In genomic region chr1:221756830-221757551, GRCh38 we compare ENCODE assay signal across 32 cellular contexts. TPM values are rescaled to one million over a fixed set of nuclear protein-coding genes. Genes with fewer than 3 reads are reported as not detected.
DNase-seq lines count a peak whose midpoint lies in the region; ATAC-seq, FAIRE-seq and TF ChIP-seq lines count a peak whose summit lies in the region.
"Had no signal": no experiment of that assay in that cellular context is flagged by ENCODE, and none has a peak within 500 bp of the region (broad histone marks: within the 10 kb centered on the region; RNA-seq: fewer than 3 reads in every experiment).

No MANE protein-coding gene starts in this region.

- no peak for TF ChIP-seq RAD21 in SK-N-SH (IDR thresholded peaks at IDR 0.05; ENCODE audit: low read length)

- ATAC-seq in SK-N-SH treated with all-trans-retinoic acid at 6 μM for 48 hours (peak; percentile 60; the same call in 2 of the 3 replicates), upper lobe of right lung (no peak)
- ATAC-seq: activated CD4-positive, CD25-positive, alpha-beta regulatory T cell treated with anti-CD3 and anti-CD28 coated beads, Interleukin-2, amount 50 U/mL, for 24 hours; activated CD8-positive, alpha-beta T cell treated with anti-CD3 and anti-CD28 coated beads, Interleukin-2, amount 10 ng/mL, durations not matched to agents 7 days and 5 days; CD8-positive, alpha-beta T cell; HCT116; K562; right cardiac atrium; stimulated activated effector memory CD8-positive, alpha-beta T cell treated with anti-CD3 and anti-CD28 coated beads, Interleukin-12 subunit alpha, Interleukin-12 subunit beta, amount 100 ng/mL, for 72 hours; T-cell had no signal

- H3K4me1 Mint-ChIP-seq in activated T-helper 2 cell treated with anti-CD3 and anti-CD28 coated beads, Interferon-gamma antibody, Interleukin-2, Interleukin-4, amounts not matched to agents 10 μg/mL and 5 μg/mL and 100 μg/mL, durations not matched to agents 14 hours and 24 hours and 36 hours (ENCODE audit: low read depth) = peaks cover 67% of the 10 kb centered on the region
- H3K4me1 Mint-ChIP-seq: neural progenitor cell had no signal

- WGBS in SK-N-SH (ENCODE audit: low lambda C conversion rate) = 93% methylated on average over 3 of the region's 3 CpGs

- H4K20me1 ChIP-seq in SK-N-SH (ENCODE audit: insufficient read depth) = no peaks in the 10 kb centered on the region

- H3K9me3 Mint-ChIP-seq in activated T-helper 2 cell treated with anti-CD3 and anti-CD28 coated beads, Interferon-gamma antibody, Interleukin-2, Interleukin-4, amounts not matched to agents 10 μg/mL and 5 μg/mL and 100 μg/mL, durations not matched to agents 14 hours and 24 hours and 36 hours = peaks cover 19% of the 10 kb centered on the region
- H3K9me3 Mint-ChIP-seq: CD8-positive, alpha-beta T cell; neural progenitor cell; T-cell had no signal

- no peaks in the 10 kb centered on the region for H3K27me3 Mint-ChIP-seq in activated T-helper 2 cell treated with anti-CD3 and anti-CD28 coated beads, Interferon-gamma antibody, Interleukin-2, Interleukin-4, amounts not matched to agents 10 μg/mL and 5 μg/mL and 100 μg/mL, durations not matched to agents 14 hours and 24 hours and 36 hours (ENCODE audit: low read depth)
- H3K27me3 Mint-ChIP-seq: T-cell had no signal

- H3K4me3 ChIP-seq in SK-N-SH (ENCODE audit: low read depth in 2 of 2, low read length in 1 of 2) (no peak overlapping the region), fibroblast of villous mesenchyme (ENCODE audit: low read depth, low read length) (no peak overlapping the region), upper lobe of right lung (no peak overlapping the region)
- H3K4me3 ChIP-seq: breast epithelium, colonic mucosa, K562, neural progenitor cell, SJCRH30, testis had no signal

- intact Hi-C loops in activated T-helper 2 cell treated with anti-CD3 and anti-CD28 coated beads, Interferon-gamma antibody, Interleukin-2, Interleukin-4, amounts not matched to agents 10 μg/mL and 5 μg/mL and 100 μg/mL, durations not matched to agents 14 hours and 24 hours and 36 hours (cut with micrococcal nuclease) = no loop called here
- intact Hi-C loops in upper lobe of right lung (cut with DNase I) = no loop called here

- H3K36me3 ChIP-seq in SK-N-SH (replicated peaks in 1 of 2; ENCODE audit: control insufficient read depth in 1 of 2, insufficient read depth in 2 of 2, low read length in 1 of 2) (no peaks in the 10 kb centered on the region), upper lobe of right lung (no peaks in the 10 kb centered on the region)
- H3K36me3 ChIP-seq: breast epithelium, colonic mucosa, neural progenitor cell, SJCRH30 had no signal

- H3K27me3 ChIP-seq in SK-N-SH (ENCODE audit: insufficient read depth) (no peaks in the 10 kb centered on the region), upper lobe of right lung (no peaks in the 10 kb centered on the region)
- H3K27me3 ChIP-seq: breast epithelium, colonic mucosa, neural progenitor cell, SJCRH30, testis had no signal

- POLR2A ChIA-PET in SK-N-SH (lab: Yijun Ruan, JAX) = no interaction called here

- no peaks in the 10 kb centered on the region for H3K9me3 ChIP-seq in SK-N-SH
- H3K9me3 ChIP-seq in upper lobe of right lung = no peaks in the 10 kb centered on the region
- H3K9me3 ChIP-seq: breast epithelium, colonic mucosa, SJCRH30, testis had no signal

- peaks cover 25% of the 10 kb centered on the region for H3K36me3 Mint-ChIP-seq in activated T-helper 2 cell treated with anti-CD3 and anti-CD28 coated beads, Interferon-gamma antibody, Interleukin-2, Interleukin-4, amounts not matched to agents 10 μg/mL and 5 μg/mL and 100 μg/mL, durations not matched to agents 14 hours and 24 hours and 36 hours (ENCODE audit: low read depth)
- H3K36me3 Mint-ChIP-seq: CD8-positive, alpha-beta T cell; neural progenitor cell; T-cell had no signal

- H3K4me1 ChIP-seq in SK-N-SH (ENCODE audit: control insufficient read depth in 1 of 2, insufficient read depth in 2 of 2, low read depth in 1 of 2, low read length in 1 of 2) (no peaks in the 10 kb centered on the region; a peak in 2 of 4 replicates), upper lobe of right lung (no peaks in the 10 kb centered on the region)
- H3K4me1 ChIP-seq: breast epithelium, colonic mucosa, neural progenitor cell, SJCRH30 had no signal

- no peak for TF ChIP-seq POLR2A in GM12891 (IDR thresholded peaks at IDR 0.05; ENCODE audit: low read depth, low read length)

- H3K4me2 ChIP-seq in SK-N-SH = no peak overlapping the region
- H3K4me2 ChIP-seq: neural progenitor cell had no signal

- H3K27ac ChIP-seq in SK-N-SH (ENCODE audit: low read depth in 2 of 2, low read length in 1 of 2) = no peak overlapping the region
- no peak overlapping the region for H3K27ac ChIP-seq in upper lobe of right lung
- H3K27ac ChIP-seq: 22Rv1, breast epithelium, colonic mucosa, neural progenitor cell, SJCRH30, testis had no signal

- H3K9me2 ChIP-seq in SK-N-SH = no peaks in the 10 kb centered on the region

- no peaks in the 10 kb centered on the region for H3F3A ChIP-seq in SK-N-SH (replicated peaks; ENCODE audit: insufficient read depth)

- CTCF ChIA-PET in SK-N-SH (lab: Yijun Ruan, JAX) = interaction anchor here (0.6 to 1.6 kb wide), 2 partner anchors 14 to 17 kb away, joined by 3 to 4 read pairs; no protein-coding TSS in a partner anchor

- no peaks in the 10 kb centered on the region for H3K79me2 ChIP-seq in SK-N-SH (ENCODE audit: insufficient read depth)

- H2AFZ ChIP-seq in SK-N-SH (ENCODE audit: low read depth) = no peak overlapping the region
- H2AFZ ChIP-seq: neural progenitor cell had no signal

- no peak for TF ChIP-seq EP300 in SK-N-SH (IDR thresholded peaks at IDR 0.05; ENCODE audit: borderline replicate concordance in 1 of 2, low read depth in 1 of 2, low read length in 1 of 2)

- peak; percentile 70 for FAIRE-seq in GM12891 (lab: Jason Lieb, UNC)
- FAIRE-seq: K562, urothelium cell line had no signal

- no peak overlapping the region for H3K4me3 Mint-ChIP-seq in activated T-helper 2 cell treated with anti-CD3 and anti-CD28 coated beads, Interferon-gamma antibody, Interleukin-2, Interleukin-4, amounts not matched to agents 10 μg/mL and 5 μg/mL and 100 μg/mL, durations not matched to agents 14 hours and 24 hours and 36 hours (ENCODE audit: low read depth)
- H3K4me3 Mint-ChIP-seq: activated CD8-positive, alpha-beta T cell treated with anti-CD3 and anti-CD28 coated beads, Interleukin-2, amount 10 ng/mL, durations not matched to agents 7 days and 5 days; CD8-positive, alpha-beta T cell; neural progenitor cell; stimulated activated effector memory CD8-positive, alpha-beta T cell treated with anti-CD3 and anti-CD28 coated beads, Interleukin-12 subunit alpha, Interleukin-12 subunit beta, amount 100 ng/mL, for 72 hours; T-cell had no signal

- DNase-seq in SK-N-SH (no peak), GM12891 (ENCODE audit: insufficient read length, low spot score) (no peak), fibroblast of villous mesenchyme (ENCODE audit: low read depth) (peak; percentile 27), NCI-H1436 treated with DMSO at 0.1 percent for 48 hours (lab: John Stamatoyannopoulos, UW) (no peak), upper lobe of right lung (no peak), middle frontal gyrus (ENCODE audit: extremely low spot score, low spot score) (no peak)
- DNase-seq in activated T-helper 2 cell treated with anti-CD3 and anti-CD28 coated beads, Interferon-gamma antibody, Interleukin-2, Interleukin-4, amounts not matched to agents 10 μg/mL and 5 μg/mL and 100 μg/mL, durations not matched to agents 14 hours and 24 hours and 36 hours (ENCODE audit: low spot score) = no peak
- DNase-seq: activated CD8-positive, alpha-beta T cell treated with anti-CD3 and anti-CD28 coated beads, Interleukin-2, amount 10 ng/mL, durations not matched to agents 7 days and 5 days; activated gamma-delta T cell treated with Interleukin-2 at 50 U/mL for 16 hours; amygdala; CD8-positive, alpha-beta T cell; colonic mucosa; effector CD8-positive, alpha-beta T cell; foreskin melanocyte; NCI-H1417; NCI-H2081 treated with DMSO at 0.1 percent for 48 hours; NCI-H774; right cardiac atrium; SJCRH30; stimulated activated CD4-positive, alpha-beta T cell treated with anti-CD3 and anti-CD28 coated beads, Interleukin-12 subunit alpha, Interleukin-12 subunit beta, amount 100 ng/mL, for 4 hours; stimulated activated CD4-positive, alpha-beta T cell treated with anti-CD3 and anti-CD28 coated beads, Interleukin-4, amount 100 ng/mL, for 1 hour; T-cell; testis had no signal

- TF ChIP-seq CTCF in SK-N-SH (IDR thresholded peaks at IDR 0.05) (no peak), fibroblast of villous mesenchyme (IDR thresholded peaks at IDR 0.05; ENCODE audit: insufficient read depth, low read depth, low read length) (no peak), upper lobe of right lung (IDR thresholded peaks at IDR 0.05) (no peak)

- peak overlapping the region; percentile 51 for H3K27ac Mint-ChIP-seq in activated T-helper 2 cell treated with anti-CD3 and anti-CD28 coated beads, Interferon-gamma antibody, Interleukin-2, Interleukin-4, amounts not matched to agents 10 μg/mL and 5 μg/mL and 100 μg/mL, durations not matched to agents 14 hours and 24 hours and 36 hours
- H3K27ac Mint-ChIP-seq: activated CD8-positive, alpha-beta T cell treated with anti-CD3 and anti-CD28 coated beads, Interleukin-2, amount 10 ng/mL, durations not matched to agents 7 days and 5 days; CD8-positive, alpha-beta T cell; neural progenitor cell; stimulated activated effector memory CD8-positive, alpha-beta T cell treated with anti-CD3 and anti-CD28 coated beads, Interleukin-12 subunit alpha, Interleukin-12 subunit beta, amount 100 ng/mL, for 72 hours; T-cell had no signal

- no peak overlapping the region for H3K9ac ChIP-seq in SK-N-SH
- H3K9ac ChIP-seq: neural progenitor cell had no signal

TF ChIP-seq in SK-N-SH treated with all-trans-retinoic acid at 6 μM for 48 hours, 23 proteins besides CTCF, POLR2A, EP300 and RAD21 (continues in another document):
- TF ChIP-seq CSDC2 (CRISPR knock-in tag; IDR thresholded peaks at IDR 0.05) (no peak), ESRRG (CRISPR knock-in tag; IDR thresholded peaks at IDR 0.05) (no peak)

TF ChIP-seq in SK-N-SH, 30 proteins besides CTCF, POLR2A, EP300 and RAD21 (continues in another document):
- TF ChIP-seq EZH2phosphoT487 (IDR thresholded peaks at IDR 0.05; ENCODE audit: borderline replicate concordance, low read depth) (no peak), CHD2 (IDR thresholded peaks at IDR 0.05; ENCODE audit: low read length, partially characterized antibody) (no peak)

TF ChIP-seq in GM12891, 5 proteins besides CTCF, POLR2A, EP300 and RAD21 (continues in another document):
- TF ChIP-seq POU2F2 (IDR thresholded peaks at IDR 0.05; ENCODE audit: low read depth, low read length) (no peak), TAF1 (IDR thresholded peaks at IDR 0.05; ENCODE audit: low read depth, low read length) (no peak), POLR2AphosphoS5 (IDR thresholded peaks at IDR 0.05; ENCODE audit: low read depth, low read length) (no peak)

RNA-seq across cellular contexts. Expression of gene DUSP10, which starts 15.1 kb away (rescaled TPM):
- polyA plus RNA-seq in SK-N-SH (2012; rRNA removed) = 6.4 and 6.8 TPM in 2 replicates
- polyA plus RNA-seq in SK-N-SH (2012; cell fraction: cytosol; rRNA removed) = 5.0 and 5.2 TPM in 2 replicates
- 8.0 and 11.1 TPM in 2 replicates for polyA plus RNA-seq in SK-N-SH (2012; cell fraction: nucleus; rRNA removed)
- polyA plus RNA-seq in GM12891 (2012; ENCODE audit: low read depth, missing spikeins) = 21.9 TPM
- total RNA-seq in activated T-helper 2 cell treated with anti-CD3 and anti-CD28 coated beads, Interferon-gamma antibody, Interleukin-2, Interleukin-4, amounts not matched to agents 10 μg/mL and 5 μg/mL and 100 μg/mL, durations not matched to agents 14 hours and 24 hours and 36 hours = 21.0 and 21.7 TPM in 2 replicates
- 29.6 and 35.8 TPM in 2 replicates for total RNA-seq in fibroblast of villous mesenchyme
- 8.2 TPM for total RNA-seq in upper lobe of right lung
